ENCODE assay signal across 2 cellular contexts in genomic region chr5:55667938-55668337, GRCh38.
TF ChIP-seq lines count a peak whose summit lies in the region.

No MANE protein-coding gene starts in this region.

TF ChIP-seq in A549, 52 proteins besides CTCF, POLR2A, EP300 and RAD21 (continued from another document):
- TF ChIP-seq PBX3 (IDR thresholded peaks at IDR 0.05): no peak
- TF ChIP-seq CHD2 (IDR thresholded peaks at IDR 0.05; ENCODE audit: low read length, partially characterized antibody): no peak
- no peak for TF ChIP-seq MAFK (IDR thresholded peaks at IDR 0.05; ENCODE audit: partially characterized antibody)
- TF ChIP-seq JUN (IDR thresholded peaks at IDR 0.05): no peak
TF ChIP-seq in A549: peak in this region for 0.

TF ChIP-seq in IMR-90, 13 proteins besides CTCF, POLR2A, EP300 and RAD21 (continued from another document):
- TF ChIP-seq USF2 (IDR thresholded peaks at IDR 0.05; ENCODE audit: low read depth, low read length) (no peak), MXI1 (IDR thresholded peaks at IDR 0.05; ENCODE audit: borderline replicate concordance, low read depth, low read length) (no peak), ELK1 (IDR thresholded peaks at IDR 0.05; ENCODE audit: borderline replicate concordance, low read depth, low read length) (no peak), NFE2L2 (IDR thresholded peaks at IDR 0.05; ENCODE audit: low read depth, low read length) (no peak)
